Comparison of ENCODE assay signal across 2 cellular contexts in the genomic region with DNA sequence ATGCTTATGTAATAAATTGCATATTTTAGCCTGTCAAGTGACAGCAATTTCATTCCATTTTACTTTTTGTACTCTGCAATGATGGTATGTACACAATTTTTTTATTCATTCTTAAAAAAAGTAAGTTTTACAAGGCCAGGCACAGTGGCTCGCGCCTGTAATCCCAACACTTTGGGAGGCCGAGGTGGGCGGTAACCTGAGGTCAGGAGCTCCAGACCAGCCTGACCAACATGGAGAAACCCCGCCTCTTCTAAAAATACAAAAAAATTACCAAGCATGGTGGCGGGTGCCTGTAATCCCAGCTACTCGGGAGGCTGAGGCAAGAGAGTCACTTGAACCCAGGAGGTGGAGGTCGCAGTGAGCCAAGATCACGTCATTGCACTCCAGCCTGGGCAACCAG.
DNase-seq lines count a peak whose midpoint lies in the region; FAIRE-seq and TF ChIP-seq lines count a peak whose summit lies in the region.
"Not testable (repeated sequence)": the region's sequence is repeated elsewhere in the genome, so short reads cannot be mapped to it uniquely, and the experiment has no call there.

No MANE protein-coding gene starts in this region.

- not testable (repeated sequence) for H3K4me1 ChIP-seq in spleen

- intact Hi-C loops in spleen (cut with DNase I; ENCODE audit: low total_unique reads) = not testable (repeated sequence)

- H3K27me3 ChIP-seq in spleen (replicated peaks in 1 of 7) = not testable (repeated sequence)

- FAIRE-seq in GM18507 (lab: Jason Lieb, UNC) = peak; percentile 5

- not testable (repeated sequence) for H3K27ac ChIP-seq in spleen

- H3K36me3 ChIP-seq in spleen = peaks cover 0 to 22% (median 4%) of the 10 kb centered on the region in 6 donors

- TF ChIP-seq POLR2A in spleen (IDR thresholded peaks at IDR 0.05) = not testable (repeated sequence)

- TF ChIP-seq CTCF in spleen (IDR thresholded peaks at IDR 0.05 in 8 of 11, conservative IDR thresholded peaks at IDR 0.05 in 3 of 11) = not testable (repeated sequence)

- DNase-seq in GM18507 (ENCODE audit: extremely low spot score, insufficient read length, low read depth) = not testable (repeated sequence)
- peak; percentile 57 for DNase-seq in spleen

- H3K4me3 ChIP-seq in spleen = not testable (repeated sequence)

- WGBS in spleen, 5 donors = 85 to 94% (median 92%) methylated on average over 9 of the region's 9 CpGs

- H3K9me3 ChIP-seq in spleen = not testable (repeated sequence)
